In the genomic region with DNA sequence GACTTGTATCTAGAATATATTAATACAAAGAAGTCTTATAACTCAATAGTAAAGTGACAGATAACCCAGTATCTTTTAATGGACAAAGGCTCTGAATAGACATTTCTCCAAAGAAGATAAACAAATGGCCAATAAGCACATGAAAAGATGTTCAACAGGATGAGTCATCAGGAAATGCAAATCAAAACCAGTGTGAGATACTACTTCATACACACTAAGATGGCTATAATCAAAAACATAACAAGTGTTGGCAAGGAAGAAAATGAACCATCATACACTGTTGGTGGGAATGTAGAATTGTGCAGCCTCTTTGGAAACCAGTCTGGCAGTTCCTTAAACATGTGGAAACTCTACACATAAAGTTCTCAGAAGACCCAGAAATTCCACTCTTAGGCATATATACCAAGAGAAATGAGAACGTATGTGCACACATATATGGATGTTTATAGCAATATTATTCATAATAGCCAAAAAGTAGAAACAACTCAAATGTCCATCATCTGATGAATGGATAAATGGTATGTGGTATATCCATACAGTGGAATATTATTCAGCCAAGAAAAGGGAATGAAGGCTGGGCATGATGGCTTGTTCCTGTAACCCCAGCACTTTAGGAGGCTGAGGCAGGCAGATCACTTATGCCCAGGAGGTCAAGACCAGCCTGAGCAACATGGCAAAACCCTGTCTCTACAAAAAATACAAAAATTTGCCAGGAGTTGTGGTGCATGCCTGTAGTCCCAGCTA, we compare ENCODE assay signal across 1 cellular context.
A peak's percentile ranks its signal among the peaks of the same experiment; 100 is the strongest.
TF ChIP-seq lines count a peak whose summit lies in the region.

No MANE protein-coding gene starts in this region.

TF ChIP-seq in K562, 482 proteins besides CTCF, POLR2A, EP300 and RAD21:
- no peak for TF ChIP-seq IFI16 (CRISPR knock-in tag; IDR thresholded peaks at IDR 0.05)
- TF ChIP-seq ZNF146 (CRISPR knock-in tag; IDR thresholded peaks at IDR 0.05; ENCODE audit: unreplicated experiment) = peak; percentile 99
- no peak for TF ChIP-seq TCF7L2 (IDR thresholded peaks at IDR 0.05; ENCODE audit: low read depth, low read length)
- TF ChIP-seq CBX3 (IDR thresholded peaks at IDR 0.05; ENCODE audit: borderline replicate concordance in 1 of 2, low read length in 2 of 2) = peak in 1 of 2 experiments; percentile 97; a peak in 2 of 3 replicates
- TF ChIP-seq ZNF507 (tag; conservative IDR thresholded peaks at IDR 0.05) = no peak
- TF ChIP-seq RBM25 (IDR thresholded peaks at IDR 0.05; ENCODE audit: low read depth, low read length, severe bottlenecking) = peak; percentile 79
- no peak for TF ChIP-seq ZFP30 (CRISPR knock-in tag; IDR thresholded peaks at IDR 0.05; ENCODE audit: borderline replicate concordance)
- no peak for TF ChIP-seq KDM4B (IDR thresholded peaks at IDR 0.05; ENCODE audit: borderline replicate concordance in 2 of 2, low read depth in 1 of 2)
- no peak for TF ChIP-seq ELF2 (CRISPR knock-in tag; IDR thresholded peaks at IDR 0.05)
- peak; percentile 72 for TF ChIP-seq ATF3 (IDR thresholded peaks at IDR 0.05)
- no peak for TF ChIP-seq ATF3 (CRISPR knock-in tag; conservative IDR thresholded peaks at IDR 0.05)
- peak; percentile 79 for TF ChIP-seq BCOR (IDR thresholded peaks at IDR 0.05)
- 0 out of 2 replicates have a peak, but pooled peaks have one; percentile 14 for TF ChIP-seq EP400 (IDR thresholded peaks at IDR 0.05)
- TF ChIP-seq, protein P1, sequence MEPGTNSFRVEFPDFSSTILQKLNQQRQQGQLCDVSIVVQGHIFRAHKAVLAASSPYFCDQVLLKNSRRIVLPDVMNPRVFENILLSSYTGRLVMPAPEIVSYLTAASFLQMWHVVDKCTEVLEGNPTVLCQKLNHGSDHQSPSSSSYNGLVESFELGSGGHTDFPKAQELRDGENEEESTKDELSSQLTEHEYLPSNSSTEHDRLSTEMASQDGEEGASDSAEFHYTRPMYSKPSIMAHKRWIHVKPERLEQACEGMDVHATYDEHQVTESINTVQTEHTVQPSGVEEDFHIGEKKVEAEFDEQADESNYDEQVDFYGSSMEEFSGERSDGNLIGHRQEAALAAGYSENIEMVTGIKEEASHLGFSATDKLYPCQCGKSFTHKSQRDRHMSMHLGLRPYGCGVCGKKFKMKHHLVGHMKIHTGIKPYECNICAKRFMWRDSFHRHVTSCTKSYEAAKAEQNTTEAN (CRISPR knock-in tag; IDR thresholded peaks at IDR 0.05) = no peak
- TF ChIP-seq, protein P2, sequence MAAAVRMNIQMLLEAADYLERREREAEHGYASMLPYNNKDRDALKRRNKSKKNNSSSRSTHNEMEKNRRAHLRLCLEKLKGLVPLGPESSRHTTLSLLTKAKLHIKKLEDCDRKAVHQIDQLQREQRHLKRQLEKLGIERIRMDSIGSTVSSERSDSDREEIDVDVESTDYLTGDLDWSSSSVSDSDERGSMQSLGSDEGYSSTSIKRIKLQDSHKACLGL (CRISPR knock-in tag; IDR thresholded peaks at IDR 0.05; ENCODE audit: borderline replicate concordance, poor library complexity, severe bottlenecking) = no peak
- peak; percentile 12; the same call in 1 of the 2 replicates for TF ChIP-seq CBX5 (IDR thresholded peaks at IDR 0.05; ENCODE audit: borderline replicate concordance, low read depth)
- TF ChIP-seq KDM1A (IDR thresholded peaks at IDR 0.05) = peak; percentile 43 to 67; a peak in 2 of 4 replicates
- TF ChIP-seq GTF2A2 (tag; IDR thresholded peaks at IDR 0.05) = no peak
- TF ChIP-seq, protein P3, sequence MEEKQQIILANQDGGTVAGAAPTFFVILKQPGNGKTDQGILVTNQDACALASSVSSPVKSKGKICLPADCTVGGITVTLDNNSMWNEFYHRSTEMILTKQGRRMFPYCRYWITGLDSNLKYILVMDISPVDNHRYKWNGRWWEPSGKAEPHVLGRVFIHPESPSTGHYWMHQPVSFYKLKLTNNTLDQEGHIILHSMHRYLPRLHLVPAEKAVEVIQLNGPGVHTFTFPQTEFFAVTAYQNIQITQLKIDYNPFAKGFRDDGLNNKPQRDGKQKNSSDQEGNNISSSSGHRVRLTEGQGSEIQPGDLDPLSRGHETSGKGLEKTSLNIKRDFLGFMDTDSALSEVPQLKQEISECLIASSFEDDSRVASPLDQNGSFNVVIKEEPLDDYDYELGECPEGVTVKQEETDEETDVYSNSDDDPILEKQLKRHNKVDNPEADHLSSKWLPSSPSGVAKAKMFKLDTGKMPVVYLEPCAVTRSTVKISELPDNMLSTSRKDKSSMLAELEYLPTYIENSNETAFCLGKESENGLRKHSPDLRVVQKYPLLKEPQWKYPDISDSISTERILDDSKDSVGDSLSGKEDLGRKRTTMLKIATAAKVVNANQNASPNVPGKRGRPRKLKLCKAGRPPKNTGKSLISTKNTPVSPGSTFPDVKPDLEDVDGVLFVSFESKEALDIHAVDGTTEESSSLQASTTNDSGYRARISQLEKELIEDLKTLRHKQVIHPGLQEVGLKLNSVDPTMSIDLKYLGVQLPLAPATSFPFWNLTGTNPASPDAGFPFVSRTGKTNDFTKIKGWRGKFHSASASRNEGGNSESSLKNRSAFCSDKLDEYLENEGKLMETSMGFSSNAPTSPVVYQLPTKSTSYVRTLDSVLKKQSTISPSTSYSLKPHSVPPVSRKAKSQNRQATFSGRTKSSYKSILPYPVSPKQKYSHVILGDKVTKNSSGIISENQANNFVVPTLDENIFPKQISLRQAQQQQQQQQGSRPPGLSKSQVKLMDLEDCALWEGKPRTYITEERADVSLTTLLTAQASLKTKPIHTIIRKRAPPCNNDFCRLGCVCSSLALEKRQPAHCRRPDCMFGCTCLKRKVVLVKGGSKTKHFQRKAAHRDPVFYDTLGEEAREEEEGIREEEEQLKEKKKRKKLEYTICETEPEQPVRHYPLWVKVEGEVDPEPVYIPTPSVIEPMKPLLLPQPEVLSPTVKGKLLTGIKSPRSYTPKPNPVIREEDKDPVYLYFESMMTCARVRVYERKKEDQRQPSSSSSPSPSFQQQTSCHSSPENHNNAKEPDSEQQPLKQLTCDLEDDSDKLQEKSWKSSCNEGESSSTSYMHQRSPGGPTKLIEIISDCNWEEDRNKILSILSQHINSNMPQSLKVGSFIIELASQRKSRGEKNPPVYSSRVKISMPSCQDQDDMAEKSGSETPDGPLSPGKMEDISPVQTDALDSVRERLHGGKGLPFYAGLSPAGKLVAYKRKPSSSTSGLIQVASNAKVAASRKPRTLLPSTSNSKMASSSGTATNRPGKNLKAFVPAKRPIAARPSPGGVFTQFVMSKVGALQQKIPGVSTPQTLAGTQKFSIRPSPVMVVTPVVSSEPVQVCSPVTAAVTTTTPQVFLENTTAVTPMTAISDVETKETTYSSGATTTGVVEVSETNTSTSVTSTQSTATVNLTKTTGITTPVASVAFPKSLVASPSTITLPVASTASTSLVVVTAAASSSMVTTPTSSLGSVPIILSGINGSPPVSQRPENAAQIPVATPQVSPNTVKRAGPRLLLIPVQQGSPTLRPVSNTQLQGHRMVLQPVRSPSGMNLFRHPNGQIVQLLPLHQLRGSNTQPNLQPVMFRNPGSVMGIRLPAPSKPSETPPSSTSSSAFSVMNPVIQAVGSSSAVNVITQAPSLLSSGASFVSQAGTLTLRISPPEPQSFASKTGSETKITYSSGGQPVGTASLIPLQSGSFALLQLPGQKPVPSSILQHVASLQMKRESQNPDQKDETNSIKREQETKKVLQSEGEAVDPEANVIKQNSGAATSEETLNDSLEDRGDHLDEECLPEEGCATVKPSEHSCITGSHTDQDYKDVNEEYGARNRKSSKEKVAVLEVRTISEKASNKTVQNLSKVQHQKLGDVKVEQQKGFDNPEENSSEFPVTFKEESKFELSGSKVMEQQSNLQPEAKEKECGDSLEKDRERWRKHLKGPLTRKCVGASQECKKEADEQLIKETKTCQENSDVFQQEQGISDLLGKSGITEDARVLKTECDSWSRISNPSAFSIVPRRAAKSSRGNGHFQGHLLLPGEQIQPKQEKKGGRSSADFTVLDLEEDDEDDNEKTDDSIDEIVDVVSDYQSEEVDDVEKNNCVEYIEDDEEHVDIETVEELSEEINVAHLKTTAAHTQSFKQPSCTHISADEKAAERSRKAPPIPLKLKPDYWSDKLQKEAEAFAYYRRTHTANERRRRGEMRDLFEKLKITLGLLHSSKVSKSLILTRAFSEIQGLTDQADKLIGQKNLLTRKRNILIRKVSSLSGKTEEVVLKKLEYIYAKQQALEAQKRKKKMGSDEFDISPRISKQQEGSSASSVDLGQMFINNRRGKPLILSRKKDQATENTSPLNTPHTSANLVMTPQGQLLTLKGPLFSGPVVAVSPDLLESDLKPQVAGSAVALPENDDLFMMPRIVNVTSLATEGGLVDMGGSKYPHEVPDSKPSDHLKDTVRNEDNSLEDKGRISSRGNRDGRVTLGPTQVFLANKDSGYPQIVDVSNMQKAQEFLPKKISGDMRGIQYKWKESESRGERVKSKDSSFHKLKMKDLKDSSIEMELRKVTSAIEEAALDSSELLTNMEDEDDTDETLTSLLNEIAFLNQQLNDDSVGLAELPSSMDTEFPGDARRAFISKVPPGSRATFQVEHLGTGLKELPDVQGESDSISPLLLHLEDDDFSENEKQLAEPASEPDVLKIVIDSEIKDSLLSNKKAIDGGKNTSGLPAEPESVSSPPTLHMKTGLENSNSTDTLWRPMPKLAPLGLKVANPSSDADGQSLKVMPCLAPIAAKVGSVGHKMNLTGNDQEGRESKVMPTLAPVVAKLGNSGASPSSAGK (IDR thresholded peaks at IDR 0.05) = no peak
- no peak for TF ChIP-seq ZNF212 (CRISPR knock-in tag; IDR thresholded peaks at IDR 0.05)
- TF ChIP-seq JUND (IDR thresholded peaks at IDR 0.05; ENCODE audit: borderline replicate concordance, low read depth, low read length) = 0 out of 2 replicates have a peak, but pooled peaks have one; percentile 16
- TF ChIP-seq JUND (tag; IDR thresholded peaks at IDR 0.05; ENCODE audit: borderline replicate concordance, low read depth, low read length) = no peak; the same call in 2 of the 3 replicates
- TF ChIP-seq, protein P4, sequence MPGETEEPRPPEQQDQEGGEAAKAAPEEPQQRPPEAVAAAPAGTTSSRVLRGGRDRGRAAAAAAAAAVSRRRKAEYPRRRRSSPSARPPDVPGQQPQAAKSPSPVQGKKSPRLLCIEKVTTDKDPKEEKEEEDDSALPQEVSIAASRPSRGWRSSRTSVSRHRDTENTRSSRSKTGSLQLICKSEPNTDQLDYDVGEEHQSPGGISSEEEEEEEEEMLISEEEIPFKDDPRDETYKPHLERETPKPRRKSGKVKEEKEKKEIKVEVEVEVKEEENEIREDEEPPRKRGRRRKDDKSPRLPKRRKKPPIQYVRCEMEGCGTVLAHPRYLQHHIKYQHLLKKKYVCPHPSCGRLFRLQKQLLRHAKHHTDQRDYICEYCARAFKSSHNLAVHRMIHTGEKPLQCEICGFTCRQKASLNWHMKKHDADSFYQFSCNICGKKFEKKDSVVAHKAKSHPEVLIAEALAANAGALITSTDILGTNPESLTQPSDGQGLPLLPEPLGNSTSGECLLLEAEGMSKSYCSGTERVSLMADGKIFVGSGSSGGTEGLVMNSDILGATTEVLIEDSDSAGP (CRISPR knock-in tag; IDR thresholded peaks at IDR 0.05) = no peak
- TF ChIP-seq SIRT6 (IDR thresholded peaks at IDR 0.05; ENCODE audit: low read depth, low read length) = no peak
- no peak for TF ChIP-seq COPS2 (conservative IDR thresholded peaks at IDR 0.05)
- peak; percentile 44; the same call in 1 of the 2 replicates for TF ChIP-seq FOSL1 (tag; conservative IDR thresholded peaks at IDR 0.05)
- peak; percentile 43; the same call in 1 of the 2 replicates for TF ChIP-seq CBX1 (IDR thresholded peaks at IDR 0.05; ENCODE audit: low read depth)
- TF ChIP-seq, protein P5, sequence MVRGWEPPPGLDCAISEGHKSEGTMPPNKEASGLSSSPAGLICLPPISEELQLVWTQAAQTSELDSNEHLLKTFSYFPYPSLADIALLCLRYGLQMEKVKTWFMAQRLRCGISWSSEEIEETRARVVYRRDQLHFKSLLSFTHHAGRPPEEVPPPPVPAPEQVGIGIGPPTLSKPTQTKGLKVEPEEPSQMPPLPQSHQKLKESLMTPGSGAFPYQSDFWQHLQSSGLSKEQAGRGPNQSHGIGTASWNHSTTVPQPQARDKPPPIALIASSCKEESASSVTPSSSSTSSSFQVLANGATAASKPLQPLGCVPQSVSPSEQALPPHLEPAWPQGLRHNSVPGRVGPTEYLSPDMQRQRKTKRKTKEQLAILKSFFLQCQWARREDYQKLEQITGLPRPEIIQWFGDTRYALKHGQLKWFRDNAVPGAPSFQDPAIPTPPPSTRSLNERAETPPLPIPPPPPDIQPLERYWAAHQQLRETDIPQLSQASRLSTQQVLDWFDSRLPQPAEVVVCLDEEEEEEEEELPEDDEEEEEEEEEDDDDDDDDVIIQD (CRISPR knock-in tag; IDR thresholded peaks at IDR 0.05) = no peak
- TF ChIP-seq NELFE (IDR thresholded peaks at IDR 0.05; ENCODE audit: insufficient read depth, insufficient read length) = no peak
- TF ChIP-seq ZNF217 (CRISPR knock-in tag; IDR thresholded peaks at IDR 0.05) = no peak
- TF ChIP-seq ZNF354B (CRISPR knock-in tag; IDR thresholded peaks at IDR 0.05) = no peak
- peak; percentile 34; the same call in 1 of the 2 replicates for TF ChIP-seq TRIM28 (IDR thresholded peaks at IDR 0.05)
